ENCODE assay signal across 22 cellular contexts in genomic region chr1:208569181-208569580, GRCh38.
"Had no signal": no experiment of that assay in that cellular context is flagged by ENCODE, and none has a peak within 500 bp of the region (broad histone marks: within the 10 kb centered on the region; RNA-seq: fewer than 3 reads in every experiment).

No MANE protein-coding gene starts in this region.

- ATAC-seq: activated CD4-positive, CD25-positive, alpha-beta regulatory T cell treated with anti-CD3 and anti-CD28 coated beads, Interleukin-2, amount 50 U/mL, for 24 hours; activated CD8-positive, alpha-beta T cell treated with anti-CD3 and anti-CD28 coated beads for 36 hours; K562 had no signal

- H3K9me3 ChIP-seq: adrenal gland had no signal

- H3K36me3 ChIP-seq: adrenal gland had no signal

- H3K4me3 ChIP-seq: adrenal gland, K562, SK-N-MC had no signal

- H3K27me3 ChIP-seq: adrenal gland had no signal

- DNase-seq: activated CD4-positive, alpha-beta T cell treated with anti-CD3 and anti-CD28 coated beads for 4 hours; activated CD8-positive, alpha-beta memory T cell treated with anti-CD3 and anti-CD28 coated beads, Interleukin-2, amount 50 U/mL, for 4 hours; activated CD8-positive, alpha-beta T cell treated with anti-CD3 and anti-CD28 coated beads for 36 hours; activated naive CD4-positive, alpha-beta T cell treated with anti-CD3 and anti-CD28 coated beads, Interleukin-2, amount 50 U/mL, for 16 hours; activated naive CD8-positive, alpha-beta T cell treated with anti-CD3 and anti-CD28 coated beads, Interleukin-2, amount 10 ng/mL, durations not matched to agents 7 days and 5 days; adrenal gland; anterior cingulate cortex; central memory CD4-positive, alpha-beta T cell; Karpas-422; NCI-H1048; NCI-H1417; NCI-H1694; NCI-H2029; NCI-H2107; NCI-H345; NCI-H510A; NCI-H526 treated with DMSO at 0.1 percent for 48 hours; NCI-H82; T-helper 1 cell had no signal

- H3K27ac ChIP-seq: adrenal gland, SK-N-MC had no signal

- H3K4me1 ChIP-seq: adrenal gland had no signal
